In genomic region chrY:8351241-8351640, GRCh38 we compare ENCODE assay signal across 18 cellular contexts.
"Had no signal": no experiment of that assay in that cellular context is flagged by ENCODE, and none has a peak within 500 bp of the region (broad histone marks: within the 10 kb centered on the region; RNA-seq: fewer than 3 reads in every experiment).

No MANE protein-coding gene starts in this region.

- H3K9me3 ChIP-seq: SK-N-SH had no signal

- H3K9ac ChIP-seq: SK-N-SH had no signal

- H3K4me2 ChIP-seq: SK-N-SH had no signal

- H3K27ac ChIP-seq: RWPE1 had no signal

- DNase-seq: KBM-7, MV-4-11, NCI-H1048, NCI-H1105, NCI-H1417, NCI-H1436 treated with DMSO at 0.1 percent for 48 hours, NCI-H1694, NCI-H187 treated with DMSO at 0.1 percent for 48 hours, NCI-H2029 treated with DMSO at 0.1 percent for 48 hours, NCI-H2171 treated with DMSO at 0.1 percent for 48 hours, NCI-H446, NCI-H510A, NCI-H524 treated with DMSO at 0.1 percent for 48 hours, NCI-H69, NCI-H774, SHP77, SK-N-SH had no signal
